Comparison of ENCODE assay signal across 27 cellular contexts in genomic region chr11:122488892-122489291, GRCh38.
"Had no signal": no experiment of that assay in that cellular context is flagged by ENCODE, and none has a peak within 500 bp of the region (broad histone marks: within the 10 kb centered on the region; RNA-seq: fewer than 3 reads in every experiment).

No MANE protein-coding gene starts in this region.

- H3K36me3 ChIP-seq: stomach, suprapubic skin, thyroid gland, tibial artery, tibial nerve, transverse colon, upper lobe of left lung, upper lobe of right lung, uterus, vagina had no signal

- H3K4me1 Mint-ChIP-seq: stimulated activated effector memory CD8-positive, alpha-beta T cell treated with anti-CD3 and anti-CD28 coated beads, Interleukin-12 subunit alpha, Interleukin-12 subunit beta, amount 100 ng/mL, for 72 hours; stimulated activated memory B cell treated with anti-CD40 and anti-IgM and Interleukin-4, amounts not matched to agents 10 μg/mL and 1 μg/mL and 100 μg/mL, for 72 hours; stimulated activated naive B cell treated with anti-CD40 and anti-IgM and Interleukin-4, amounts not matched to agents 10 μg/mL and 1 μg/mL and 100 μg/mL, for 72 hours; stimulated activated naive CD8-positive, alpha-beta T cell treated with anti-CD3 and anti-CD28 coated beads, Interleukin-15, amount 100 ng/mL, for 72 hours had no signal

- H3K4me3 Mint-ChIP-seq: stimulated activated effector memory CD8-positive, alpha-beta T cell treated with anti-CD3 and anti-CD28 coated beads, Interleukin-12 subunit alpha, Interleukin-12 subunit beta, amount 100 ng/mL, for 72 hours; stimulated activated memory B cell treated with anti-CD40 and anti-IgM and Interleukin-4, amounts not matched to agents 10 μg/mL and 1 μg/mL and 100 μg/mL, for 72 hours; stimulated activated naive B cell treated with anti-CD40 and anti-IgM and Interleukin-4, amounts not matched to agents 10 μg/mL and 1 μg/mL and 100 μg/mL, for 72 hours; stimulated activated naive CD8-positive, alpha-beta T cell treated with anti-CD3 and anti-CD28 coated beads, Interleukin-15, amount 100 ng/mL, for 72 hours; stimulated activated naive CD8-positive, alpha-beta T cell treated with anti-CD3 and anti-CD28 coated beads, Interleukin-15, Interleukin-2, amounts not matched to agents 100 ng/mL and 50 ng/mL, for 24 hours; type B pancreatic cell had no signal

- H3K27ac ChIP-seq: stomach, suprapubic skin, testis, thyroid gland, tibial artery, tibial nerve, transverse colon, upper lobe of left lung, upper lobe of right lung, uterus, vagina had no signal

- H3K4me1 ChIP-seq: stomach, testis, tibial nerve, transverse colon, upper lobe of right lung, uterus had no signal

- H3K9me3 ChIP-seq: suprapubic skin, testis, thyroid gland, transverse colon, uterus had no signal

- H3K27me3 Mint-ChIP-seq: stimulated activated memory B cell treated with anti-CD40 and anti-IgM and Interleukin-4, amounts not matched to agents 10 μg/mL and 1 μg/mL and 100 μg/mL, for 72 hours; stimulated activated naive CD8-positive, alpha-beta T cell treated with anti-CD3 and anti-CD28 coated beads, Interleukin-15, Interleukin-2, amounts not matched to agents 100 ng/mL and 50 ng/mL, for 24 hours; type B pancreatic cell had no signal

- DNase-seq: stimulated activated CD4-positive, alpha-beta T cell treated with anti-CD3 and anti-CD28 coated beads, Interleukin-2, amount 100 ng/mL, for 48 hours; stimulated activated CD4-positive, alpha-beta T cell treated with anti-CD3 and anti-CD28 coated beads, Interleukin-4, amount 100 ng/mL, for 1 hour; stimulated activated CD4-positive, alpha-beta T cell treated with anti-CD3 and anti-CD28 coated beads, Interleukin-4, amount 100 ng/mL, for 24 hours; stimulated activated CD4-positive, alpha-beta T cell treated with anti-CD3 and anti-CD28 coated beads, Interleukin-4, amount 100 ng/mL, for 4 hours; stimulated activated CD8-positive, alpha-beta memory T cell treated with anti-CD3 and anti-CD28 coated beads, Interleukin-4, amount 100 ng/mL, for 48 hours; stimulated activated naive B cell treated with anti-CD40 and anti-IgM and Interleukin-4, amounts not matched to agents 10 μg/mL and 1 μg/mL and 100 μg/mL, for 72 hours; stimulated activated naive CD4-positive, alpha-beta T cell; stimulated activated naive CD4-positive, alpha-beta T cell treated with Interleukin-2 at 50 U/mL for 16 hours; stimulated activated naive CD8-positive, alpha-beta T cell treated with anti-CD3 and anti-CD28 coated beads, Interleukin-15, amount 100 ng/mL, for 72 hours; stimulated activated naive CD8-positive, alpha-beta T cell treated with anti-CD3 and anti-CD28 coated beads, Interleukin-15, Interleukin-2, amounts not matched to agents 100 U/mL and 50 U/mL, for 24 hours; stomach; substantia nigra; testis; thyroid gland; tibial artery; transverse colon; trophoblast cell; upper lobe of left lung; upper lobe of right lung; uterus had no signal

- H3K4me3 ChIP-seq: stomach, suprapubic skin, testis, thyroid gland, tibial artery, tibial nerve, transverse colon, upper lobe of left lung, upper lobe of right lung, uterus, vagina had no signal

- H3K27me3 ChIP-seq: stomach, suprapubic skin, testis, thyroid gland, tibial artery, tibial nerve, transverse colon, upper lobe of left lung, upper lobe of right lung, uterus, vagina had no signal

- H3K27ac Mint-ChIP-seq: stimulated activated effector memory CD8-positive, alpha-beta T cell treated with anti-CD3 and anti-CD28 coated beads, Interleukin-12 subunit alpha, Interleukin-12 subunit beta, amount 100 ng/mL, for 72 hours; stimulated activated memory B cell treated with anti-CD40 and anti-IgM and Interleukin-4, amounts not matched to agents 10 μg/mL and 1 μg/mL and 100 μg/mL, for 72 hours; stimulated activated naive B cell treated with anti-CD40 and anti-IgM and Interleukin-4, amounts not matched to agents 10 μg/mL and 1 μg/mL and 100 μg/mL, for 72 hours; stimulated activated naive CD8-positive, alpha-beta T cell treated with anti-CD3 and anti-CD28 coated beads, Interleukin-15, amount 100 ng/mL, for 72 hours; stimulated activated naive CD8-positive, alpha-beta T cell treated with anti-CD3 and anti-CD28 coated beads, Interleukin-15, Interleukin-2, amounts not matched to agents 100 ng/mL and 50 ng/mL, for 24 hours; type B pancreatic cell had no signal

- H3K36me3 Mint-ChIP-seq: stimulated activated effector memory CD8-positive, alpha-beta T cell treated with anti-CD3 and anti-CD28 coated beads, Interleukin-12 subunit alpha, Interleukin-12 subunit beta, amount 100 ng/mL, for 72 hours; stimulated activated memory B cell treated with anti-CD40 and anti-IgM and Interleukin-4, amounts not matched to agents 10 μg/mL and 1 μg/mL and 100 μg/mL, for 72 hours; stimulated activated naive B cell treated with anti-CD40 and anti-IgM and Interleukin-4, amounts not matched to agents 10 μg/mL and 1 μg/mL and 100 μg/mL, for 72 hours; type B pancreatic cell had no signal

- ATAC-seq: stimulated activated effector memory CD8-positive, alpha-beta T cell treated with anti-CD3 and anti-CD28 coated beads, Interleukin-12 subunit alpha, Interleukin-12 subunit beta, amount 100 ng/mL, for 72 hours; stimulated activated memory B cell treated with anti-CD40 and anti-IgM and Interleukin-4, amounts not matched to agents 10 μg/mL and 1 μg/mL and 100 μg/mL, for 72 hours; stimulated activated naive B cell treated with anti-CD40 and anti-IgM and Interleukin-4, amounts not matched to agents 10 μg/mL and 1 μg/mL and 100 μg/mL, for 72 hours; stimulated activated naive CD8-positive, alpha-beta T cell treated with anti-CD3 and anti-CD28 coated beads, Interleukin-15, amount 100 ng/mL, for 72 hours; stimulated activated naive CD8-positive, alpha-beta T cell treated with anti-CD3 and anti-CD28 coated beads, Interleukin-15, Interleukin-2, amounts not matched to agents 100 U/mL and 50 U/mL, for 24 hours; upper lobe of right lung had no signal
